8 cellular contexts compared by ENCODE assay signal in genomic region chr9:131799177-131799823, GRCh38. TPM values are rescaled to one million over a fixed set of nuclear protein-coding genes. Genes with fewer than 3 reads are reported as not detected.
DNase-seq lines count a peak whose midpoint lies in the region; ATAC-seq, FAIRE-seq and TF ChIP-seq lines count a peak whose summit lies in the region.

No MANE protein-coding gene starts in this region.

- intact Hi-C loops in left colon (cut with DNase I, micrococcal nuclease): no loop called here

- H3K27ac ChIP-seq in GM23338 (ENCODE audit: low read depth): no peak overlapping the region
- H3K27ac ChIP-seq in astrocyte (ENCODE audit: low read depth, low read length): no peak overlapping the region

- peak; percentile 91 for ATAC-seq in GM23338
- peak; percentile 79 for ATAC-seq in SK-N-SH treated with all-trans-retinoic acid at 6 μM for 48 hours
- peak; percentile 68 for ATAC-seq in left colon
- no peak for ATAC-seq in HG03457 (IDR thresholded peaks at IDR 0.05; ENCODE audit: unreplicated experiment)

- no peaks in the 10 kb centered on the region; the same call in 1 of the 2 replicates for H4K20me1 ChIP-seq in GM23338 (replicated peaks; ENCODE audit: insufficient read depth)
- no peaks in the 10 kb centered on the region for H4K20me1 ChIP-seq in astrocyte (ENCODE audit: insufficient read depth, low read length)

- H3K4me3 ChIP-seq in GM23338 (no peak overlapping the region), astrocyte (ENCODE audit: insufficient read depth, low read depth, low read length) (no peak overlapping the region)

- H3F3A ChIP-seq in GM23338 (replicated peaks; ENCODE audit: low read depth): no peaks in the 10 kb centered on the region

- H3K27ac Mint-ChIP-seq in GM23338 (no peak overlapping the region), astrocyte (ENCODE audit: unreplicated experiment) (no peak overlapping the region)

- H3K79me2 ChIP-seq in GM23338 (replicated peaks; ENCODE audit: insufficient read depth) (no peaks in the 10 kb centered on the region), astrocyte (ENCODE audit: insufficient read depth, low read length) (no peaks in the 10 kb centered on the region)

- no peaks in the 10 kb centered on the region; the same call in 2 of the 3 replicates for H3K9me3 Mint-ChIP-seq in GM23338
- peaks cover 9% of the 10 kb centered on the region for H3K9me3 Mint-ChIP-seq in astrocyte (ENCODE audit: unreplicated experiment)

- peaks cover 3% of the 10 kb centered on the region for H3K9me3 ChIP-seq in astrocyte (ENCODE audit: insufficient read depth, low read depth, low read length)

- H3K9me2 ChIP-seq in GM23338 (ENCODE audit: insufficient read depth): no peaks in the 10 kb centered on the region

- H2AFZ ChIP-seq in GM23338 (no peak overlapping the region), astrocyte (ENCODE audit: low read depth, low read length) (no peak overlapping the region)

- no peak for FAIRE-seq in astrocyte (lab: Jason Lieb, UNC)

- DNase-seq in GM23338 (ENCODE audit: low spot score) (peak; percentile 88), astrocyte (ENCODE audit: low read depth) (peak; percentile 16), left colon (peak in 1 of 2 donors; percentile 74), NCI-H1930 (lab: John Stamatoyannopoulos, UW) (no peak), mesenteric fat pad (ENCODE audit: low spot score) (no peak)
- peak; percentile 16 for DNase-seq in stimulated activated CD8-positive, alpha-beta memory T cell treated with anti-CD3 and anti-CD28 coated beads, Interleukin-4, amount 100 ng/mL, for 24 hours (ENCODE audit: low read depth)

- H3K4me3 Mint-ChIP-seq in GM23338 (no peak overlapping the region), astrocyte (ENCODE audit: unreplicated experiment) (no peak overlapping the region)

- H3K36me3 Mint-ChIP-seq in GM23338 (ENCODE audit: low read depth): no peaks in the 10 kb centered on the region; the same call in 2 of the 3 replicates
- no peaks in the 10 kb centered on the region for H3K36me3 Mint-ChIP-seq in astrocyte (ENCODE audit: low read depth, unreplicated experiment)

- no peaks in the 10 kb centered on the region for H3K27me3 ChIP-seq in GM23338 (ENCODE audit: insufficient read depth)
- peaks cover 54% of the 10 kb centered on the region for H3K27me3 ChIP-seq in astrocyte (ENCODE audit: insufficient read depth, low read length)

- H3K36me3 ChIP-seq in GM23338 (ENCODE audit: insufficient read depth): no peaks in the 10 kb centered on the region
- no peaks in the 10 kb centered on the region for H3K36me3 ChIP-seq in astrocyte (ENCODE audit: insufficient read depth, low read length)

- H3K4me2 ChIP-seq in GM23338: no peak overlapping the region
- no peak overlapping the region for H3K4me2 ChIP-seq in astrocyte (ENCODE audit: low read length)

- H3K27me3 Mint-ChIP-seq in GM23338 (ENCODE audit: insufficient read depth, low read depth, poor library complexity) (peaks cover 10% of the 10 kb centered on the region), astrocyte (ENCODE audit: low read depth, unreplicated experiment) (peaks cover 87% of the 10 kb centered on the region)

- no peak overlapping the region for H3K9ac ChIP-seq in astrocyte (ENCODE audit: low read length)

- TF ChIP-seq CTCF in GM23338 (conservative IDR thresholded peaks at IDR 0.05; ENCODE audit: low read depth in 2 of 2): no peak
- no peak for TF ChIP-seq CTCF in astrocyte (IDR thresholded peaks at IDR 0.05; ENCODE audit: insufficient read depth, low read depth, low read length)

- H3K4me1 Mint-ChIP-seq in GM23338 (peaks cover 21% of the 10 kb centered on the region), astrocyte (ENCODE audit: low read depth, unreplicated experiment) (no peaks in the 10 kb centered on the region)

- peaks cover 12% of the 10 kb centered on the region; the same call in 1 of the 2 replicates for H3K4me1 ChIP-seq in GM23338 (ENCODE audit: insufficient read depth)
- no peaks in the 10 kb centered on the region for H3K4me1 ChIP-seq in astrocyte (ENCODE audit: insufficient read depth, low read length)

TF ChIP-seq in SK-N-SH treated with all-trans-retinoic acid at 6 μM for 48 hours, 23 proteins besides CTCF, POLR2A, EP300 and RAD21:
- 0 out of 2 replicates have a peak, but pooled peaks have one; percentile 66 for TF ChIP-seq SNAI2 (CRISPR knock-in tag; IDR thresholded peaks at IDR 0.05)
- no peak for TF ChIP-seq OSR1 (CRISPR knock-in tag; IDR thresholded peaks at IDR 0.05)

RNA-seq across cellular contexts. Expression of gene RAPGEF1, which starts 59.4 kb away (rescaled TPM):
- total RNA-seq in GM23338 (2014; rRNA removed; shearing (Covaris generic)): 80.7 and 82.8 TPM in 2 replicates
- polyA plus RNA-seq in GM23338 (2016; fragmentation: Nextera tagmentation; extraction: Ambion mirVana): 9.9 and 10.9 TPM in 2 replicates
- 63.2 and 76.8 TPM in 2 replicates for total RNA-seq in astrocyte
- total RNA-seq in left colon: 10 to 100 TPM; 61.2 to 75.0 TPM
- total RNA-seq in mesenteric fat pad: 106 TPM

Comparison
In these comparisons a context has a peak if more than half of its experiments do, and no peak if none do; other contexts are left out.
1. DNase-seq: peak in GM23338 (single experiment), astrocyte (single experiment) and stimulated activated CD8-positive, alpha-beta memory T cell treated with anti-CD3 and anti-CD28 coated beads, Interleukin-4, amount 100 ng/mL, for 24 hours (single experiment); none in NCI-H1930 (0 of 2) and mesenteric fat pad (single experiment).